In genomic region chr17:3669085-3669347, GRCh38 we compare ENCODE assay signal across 8 cellular contexts. TPM values are rescaled to one million over a fixed set of nuclear protein-coding genes. Genes with fewer than 3 reads are reported as not detected.
DNase-seq lines count a peak whose midpoint lies in the region; ATAC-seq and TF ChIP-seq lines count a peak whose summit lies in the region.

No MANE protein-coding gene starts in this region.

- H3K4me3 ChIP-seq in OCI-LY3 (ENCODE audit: low read length) (peak overlapping the region; percentile 91), esophagus muscularis mucosa (peak overlapping the region; percentile 92 to 99 (median 96)), skeletal muscle cell (ENCODE audit: low read depth, low read length) (peak overlapping the region; percentile 98)

- H3K27me3 ChIP-seq in OCI-LY3 (ENCODE audit: low read depth, low read length) (no peaks in the 10 kb centered on the region), esophagus muscularis mucosa (no peaks in the 10 kb centered on the region)

- TF ChIP-seq EP300 in esophagus muscularis mucosa (IDR thresholded peaks at IDR 0.05), result no peak

- no peak for DNase-seq in esophagus muscularis mucosa (ENCODE audit: extremely low spot score)
- no peak for DNase-seq in skeletal muscle cell (ENCODE audit: low read depth)
- DNase-seq in NCI-H2196 (lab: John Stamatoyannopoulos, UW; ENCODE audit: unreplicated experiment), result no peak
- no peak for DNase-seq in activated CD4-positive, CD25-positive, alpha-beta regulatory T cell (lab: John Stamatoyannopoulos, UW)
- DNase-seq in stimulated activated CD4-positive, alpha-beta T cell treated with anti-CD3 and anti-CD28 coated beads, Interleukin-2, amount 100 ng/mL, for 48 hours, result no peak

- H3K9me3 ChIP-seq in OCI-LY3 (ENCODE audit: insufficient read depth, low read length) (no peaks in the 10 kb centered on the region), esophagus muscularis mucosa (no peaks in the 10 kb centered on the region)

- TF ChIP-seq POLR2A in esophagus muscularis mucosa (IDR thresholded peaks at IDR 0.05; ENCODE audit: low read depth), result no peak

- ATAC-seq in GM19455 (IDR thresholded peaks at IDR 0.05; ENCODE audit: unreplicated experiment) (peak; percentile 6), HG02938 (IDR thresholded peaks at IDR 0.05; ENCODE audit: unreplicated experiment) (no peak)

- H3K36me3 ChIP-seq in OCI-LY3 (replicated peaks; ENCODE audit: low read depth, low read length) (no peaks in the 10 kb centered on the region), esophagus muscularis mucosa (peaks cover 5 to 28% (median 13%) of the 10 kb centered on the region in 4 donors)

- peak overlapping the region; percentile 71 for H3K9ac ChIP-seq in OCI-LY3 (ENCODE audit: low read length)

- H3K4me1 ChIP-seq in OCI-LY3 (ENCODE audit: low read length) (peaks cover 9% of the 10 kb centered on the region; the same call in 1 of the 2 replicates), esophagus muscularis mucosa (peaks cover 34 to 48% (median 42%) of the 10 kb centered on the region in 4 donors)

- peaks cover 18% of the 10 kb centered on the region for H3K79me2 ChIP-seq in OCI-LY3 (ENCODE audit: low read length)

- H3K27ac ChIP-seq in OCI-LY3 (ENCODE audit: low read length), result peak overlapping the region; percentile 44
- peak overlapping the region; percentile 95 to 99 (median 98) for H3K27ac ChIP-seq in esophagus muscularis mucosa (replicated peaks in 1 of 4)

- WGBS in esophagus muscularis mucosa, result under 1% methylated on average over 32 of the region's 32 CpGs

- no peak overlapping the region for H2AFZ ChIP-seq in OCI-LY3 (ENCODE audit: low read depth, low read length)

- H4K20me1 ChIP-seq in OCI-LY3 (ENCODE audit: insufficient read depth, low read length), result no peaks in the 10 kb centered on the region

- no peak for TF ChIP-seq CTCF in OCI-LY3 (IDR thresholded peaks at IDR 0.05; ENCODE audit: low read depth, low read length)
- TF ChIP-seq CTCF in esophagus muscularis mucosa (IDR thresholded peaks at IDR 0.05), result no peak

- peak overlapping the region; percentile 81 for H3K4me2 ChIP-seq in OCI-LY3 (ENCODE audit: low read length)

- intact Hi-C loops in esophagus muscularis mucosa (cut with DNase I), result loop anchor here (2.0 kb wide), 1 partner anchor 32 kb away; the partner anchor contains the start of genes CTNS and SHPK

RNA-seq across cellular contexts. Expression of gene EMC6, which starts 0.4 kb away (rescaled TPM):
- 10 to 100 TPM; 15.8 to 38.2 (median 23.6) TPM for total RNA-seq in esophagus muscularis mucosa

RNA-seq across cellular contexts. Expression of gene TAX1BP3, which starts 0.6 kb away (rescaled TPM):
- 100 to 1,000 TPM in 3 of 4 donors, 10 to 100 TPM in 1; 98.0 to 175 (median 115) TPM for total RNA-seq in esophagus muscularis mucosa

RNA-seq across cellular contexts. Expression of gene P2RX5, which starts 26.9 kb away (rescaled TPM):
- total RNA-seq in esophagus muscularis mucosa, result 1 to 10 TPM in 2 of 4 donors, under 1 TPM in 2; 0.19 to 1.5 (median 1.0) TPM

RNA-seq across cellular contexts. Expression of gene CTNS, which starts 32.5 kb away (rescaled TPM):
- 10 to 100 TPM; 10.4 to 20.3 (median 15.5) TPM for total RNA-seq in esophagus muscularis mucosa

RNA-seq across cellular contexts. Expression of gene SHPK, which starts 33.0 kb away (rescaled TPM):
- 10 to 100 TPM in 1 of 4 donors, 1 to 10 TPM in 3; 5.0 to 10.7 (median 5.6) TPM for total RNA-seq in esophagus muscularis mucosa
